Comparison of ENCODE assay signal across 1 cellular context in genomic region chr22:39231197-39231950, GRCh38.
TF ChIP-seq lines count a peak whose summit lies in the region.

No MANE protein-coding gene starts in this region.

TF ChIP-seq in SK-N-SH, 30 proteins besides CTCF, POLR2A, EP300 and RAD21 (continued from another document):
- no peak for TF ChIP-seq EZH2phosphoT487 (IDR thresholded peaks at IDR 0.05; ENCODE audit: borderline replicate concordance, low read depth)
